In the genomic region with DNA sequence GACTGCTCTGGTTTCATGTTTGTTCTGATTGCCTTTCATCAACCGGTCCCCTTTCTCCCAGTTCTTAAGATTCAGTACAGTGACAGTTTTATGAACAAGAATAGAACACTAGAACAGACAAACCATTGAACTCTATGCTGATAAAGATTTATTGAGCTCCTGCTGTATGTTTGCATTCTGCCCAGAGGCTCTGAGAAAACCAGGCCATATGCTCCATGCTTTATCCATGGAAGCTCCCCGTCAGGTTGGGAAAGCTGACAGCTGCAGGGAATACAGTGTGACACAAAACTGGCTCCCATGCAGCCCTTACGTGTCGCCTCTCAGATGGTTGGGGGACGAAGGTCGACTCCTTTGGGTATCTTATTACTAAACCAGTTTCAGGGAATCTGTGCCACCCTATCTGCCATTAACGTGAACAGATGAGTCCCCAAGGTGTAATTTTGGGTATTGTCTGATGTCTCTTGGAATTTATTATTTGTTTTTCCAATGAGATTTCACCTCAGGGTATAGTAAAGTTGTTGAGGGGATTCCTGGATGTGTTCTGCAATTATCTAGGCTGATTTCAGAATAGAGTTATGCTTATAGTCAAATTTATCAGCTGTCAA, we compare ENCODE assay signal across 20 cellular contexts.
DNase-seq lines count a peak whose midpoint lies in the region; ATAC-seq and TF ChIP-seq lines count a peak whose summit lies in the region.
"Had no signal": no experiment of that assay in that cellular context is flagged by ENCODE, and none has a peak within 500 bp of the region (broad histone marks: within the 10 kb centered on the region; RNA-seq: fewer than 3 reads in every experiment).

No MANE protein-coding gene starts in this region.

- H3K27ac Mint-ChIP-seq in neural crest cell (ENCODE audit: unreplicated experiment), result peak overlapping the region; percentile 52
- H3K27ac Mint-ChIP-seq: activated CD4-positive, alpha-beta memory T cell treated with anti-CD3 and anti-CD28 coated beads, Interleukin-2, amount 10 ng/mL, durations not matched to agents 7 days and 5 days; activated naive CD8-positive, alpha-beta T cell treated with anti-CD3 and anti-CD28 coated beads, Interleukin-2, amount 10 ng/mL, durations not matched to agents 7 days and 5 days; activated T-helper 2 cell treated with anti-CD3 and anti-CD28 coated beads, Interferon-gamma antibody, Interleukin-2, Interleukin-4, amounts not matched to agents 10 μg/mL and 5 μg/mL and 100 μg/mL, durations not matched to agents 14 hours and 24 hours and 36 hours; H9; neural progenitor cell had no signal

- peaks cover 15% of the 10 kb centered on the region for H3K36me3 Mint-ChIP-seq in neural crest cell (ENCODE audit: low read depth)

- H3K9me3 Mint-ChIP-seq in neural crest cell, result no peaks in the 10 kb centered on the region
- H3K9me3 Mint-ChIP-seq: activated CD4-positive, alpha-beta memory T cell treated with anti-CD3 and anti-CD28 coated beads, Interleukin-2, amount 10 ng/mL, durations not matched to agents 7 days and 5 days; activated naive CD8-positive, alpha-beta T cell treated with anti-CD3 and anti-CD28 coated beads, Interleukin-2, amount 10 ng/mL, durations not matched to agents 7 days and 5 days; activated T-helper 2 cell treated with anti-CD3 and anti-CD28 coated beads, Interferon-gamma antibody, Interleukin-2, Interleukin-4, amounts not matched to agents 10 μg/mL and 5 μg/mL and 100 μg/mL, durations not matched to agents 14 hours and 24 hours and 36 hours; H9; neural progenitor cell had no signal

- intact Hi-C loops in left ventricle myocardium superior (cut with micrococcal nuclease), result no loop called here

- H3K27me3 Mint-ChIP-seq in neural crest cell (ENCODE audit: low read depth), result no peaks in the 10 kb centered on the region
- H3K27me3 Mint-ChIP-seq: activated CD4-positive, alpha-beta memory T cell treated with anti-CD3 and anti-CD28 coated beads, Interleukin-2, amount 10 ng/mL, durations not matched to agents 7 days and 5 days; activated naive CD8-positive, alpha-beta T cell treated with anti-CD3 and anti-CD28 coated beads, Interleukin-2, amount 10 ng/mL, durations not matched to agents 7 days and 5 days had no signal

- ATAC-seq in HG03039 (IDR thresholded peaks at IDR 0.05; ENCODE audit: unreplicated experiment) (no peak), left ventricle myocardium superior (no peak)

- peaks cover 26% of the 10 kb centered on the region for H3K4me1 Mint-ChIP-seq in neural crest cell
- H3K4me1 Mint-ChIP-seq: activated CD4-positive, alpha-beta memory T cell treated with anti-CD3 and anti-CD28 coated beads, Interleukin-2, amount 10 ng/mL, durations not matched to agents 7 days and 5 days; activated naive CD8-positive, alpha-beta T cell treated with anti-CD3 and anti-CD28 coated beads, Interleukin-2, amount 10 ng/mL, durations not matched to agents 7 days and 5 days; H9 had no signal

- no peak overlapping the region for H3K4me3 Mint-ChIP-seq in neural crest cell
- H3K4me3 Mint-ChIP-seq: activated CD4-positive, alpha-beta memory T cell treated with anti-CD3 and anti-CD28 coated beads, Interleukin-2, amount 10 ng/mL, durations not matched to agents 7 days and 5 days; activated naive CD8-positive, alpha-beta T cell treated with anti-CD3 and anti-CD28 coated beads, Interleukin-2, amount 10 ng/mL, durations not matched to agents 7 days and 5 days; H9; neural progenitor cell had no signal

- no peak for TF ChIP-seq CTCF in neural crest cell (conservative IDR thresholded peaks at IDR 0.05)

- DNase-seq in DMS 273 treated with DMSO at 0.1 percent for 48 hours (lab: John Stamatoyannopoulos, UW) (peak; percentile 9), NCI-H524 (lab: John Stamatoyannopoulos, UW) (peak; percentile 96 to 98), cerebellar cortex (ENCODE audit: low spot score) (peak; percentile 48), neural crest cell (ENCODE audit: low read depth, low spot score) (no peak), NCI-H748 (lab: John Stamatoyannopoulos, UW; ENCODE audit: unreplicated experiment) (no peak), left ventricle myocardium superior (no peak)
- no peak for DNase-seq in activated naive CD4-positive, alpha-beta T cell treated with Interleukin-2 at 50 U/mL for 16 hours
- DNase-seq: activated CD4-positive, alpha-beta memory T cell treated with anti-CD3 and anti-CD28 coated beads, Interleukin-2, amount 10 ng/mL, durations not matched to agents 7 days and 5 days; activated naive CD8-positive, alpha-beta T cell treated with anti-CD3 and anti-CD28 coated beads, Interleukin-2, amount 10 ng/mL, durations not matched to agents 7 days and 5 days; effector CD4-positive, alpha-beta T cell; EL; foreskin fibroblast; H9; hippocampal formation; NCI-H1105; NCI-H2107; NCI-H748 treated with DMSO at 0.1 percent for 48 hours had no signal

Comparison
In these comparisons a context has a peak if more than half of its experiments do, and no peak if none do; other contexts are left out.
1. DNase-seq: peak in DMS 273 treated with DMSO at 0.1 percent for 48 hours (single experiment), NCI-H524 (2 of 2) and cerebellar cortex (single experiment); none in neural crest cell (single experiment), NCI-H748 (single experiment), left ventricle myocardium superior (single experiment) and activated naive CD4-positive, alpha-beta T cell treated with Interleukin-2 at 50 U/mL for 16 hours (single experiment).